35 cellular contexts compared by ENCODE assay signal in the genomic region with DNA sequence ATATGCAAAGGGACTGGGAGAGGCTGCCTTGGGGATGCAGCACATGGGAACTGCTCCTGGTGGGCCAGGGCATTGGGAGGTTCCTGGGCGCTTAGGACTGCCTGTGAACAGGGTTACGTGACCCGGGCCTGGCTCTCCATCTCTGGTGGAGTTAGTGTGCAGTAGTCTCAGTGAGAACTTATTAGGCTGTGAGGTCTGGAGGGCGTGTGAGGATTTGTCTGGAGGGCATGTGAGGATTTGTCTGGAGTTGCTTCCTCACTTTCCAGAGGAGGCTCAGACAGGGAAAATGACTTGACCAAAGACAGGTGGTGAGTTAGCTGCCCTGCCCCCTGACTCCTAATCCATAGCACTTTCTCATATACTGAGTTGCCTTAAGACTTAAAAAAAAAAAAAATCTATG. TPM values are rescaled to one million over a fixed set of nuclear protein-coding genes. Genes with fewer than 3 reads are reported as not detected.
"Had no signal": no experiment of that assay in that cellular context is flagged by ENCODE, and none has a peak within 500 bp of the region (broad histone marks: within the 10 kb centered on the region; RNA-seq: fewer than 3 reads in every experiment).

No MANE protein-coding gene starts in this region.

- ATAC-seq: activated CD4-positive, CD25-positive, alpha-beta regulatory T cell treated with anti-CD3 and anti-CD28 coated beads, Interleukin-2, amount 50 U/mL, for 24 hours; activated naive CD8-positive, alpha-beta T cell treated with anti-CD3 and anti-CD28 coated beads, Interleukin-2, amount 50 U/mL, for 24 hours; activated T-cell treated with anti-CD3 and anti-CD28 coated beads, Interleukin-2, amount 50 U/mL, for 4 hours; activated T-helper 17 cell treated with anti-CD3 and anti-CD28 coated beads, Interleukin-2, amount 50 U/mL, for 72 hours; left colon; naive thymus-derived CD4-positive, alpha-beta T cell; pancreas; stimulated activated effector memory CD8-positive, alpha-beta T cell treated with anti-CD3 and anti-CD28 coated beads, Interleukin-12 subunit alpha, Interleukin-12 subunit beta, amount 100 ng/mL, for 72 hours had no signal

- FAIRE-seq: kidney, pancreas, TTC549 had no signal

- H3K4me3 ChIP-seq: colonic mucosa, pancreas, right atrium auricular region, skin epidermis, thoracic aorta, uterus had no signal

- H3K9me3 ChIP-seq: colonic mucosa, pancreas, right atrium auricular region, thoracic aorta, uterus had no signal

- H3K27ac ChIP-seq: colonic mucosa, pancreas, right atrium auricular region, skin epidermis, thoracic aorta, uterus, VCaP had no signal

- DNase-seq: activated CD4-positive, alpha-beta memory T cell treated with anti-CD3 and anti-CD28 coated beads for 36 hours; activated CD4-positive, alpha-beta T cell treated with anti-CD3 and anti-CD28 coated beads for 48 hours; activated CD8-positive, alpha-beta memory T cell treated with anti-CD3 and anti-CD28 coated beads, Interleukin-2, amount 50 U/mL, for 4 hours; activated naive CD8-positive, alpha-beta T cell treated with anti-CD3 and anti-CD28 coated beads, Interleukin-2, amount 50 U/mL, for 24 hours; activated T-cell treated with anti-CD3 and anti-CD28 coated beads, Interleukin-2, amount 50 U/mL, for 4 hours; amygdala; colonic mucosa; effector memory CD4-positive, alpha-beta T cell; hippocampal formation; kidney; left colon; naive thymus-derived CD4-positive, alpha-beta T cell; stimulated activated CD4-positive, alpha-beta T cell treated with anti-CD3 and anti-CD28 coated beads, Interleukin-4, amount 100 ng/mL, for 24 hours; trophoblast cell; uterus had no signal

- H3K27me3 ChIP-seq: colonic mucosa, pancreas, right atrium auricular region, uterus had no signal

- H3K4me1 ChIP-seq: colonic mucosa, pancreas, right atrium auricular region, uterus had no signal

RNA-seq across cellular contexts. Expression of a gene that starts 1.6 kb away (rescaled TPM):
- total RNA-seq: activated CD4-positive, alpha-beta memory T cell treated with anti-CD3 and anti-CD28 coated beads for 36 hours; activated CD8-positive, alpha-beta memory T cell treated with anti-CD3 and anti-CD28 coated beads for 36 hours; activated T-cell treated with anti-CD3 and anti-CD28 coated beads, Interleukin-2, amount 50 U/mL, for 4 hours; colonic mucosa; dermis microvascular lymphatic vessel endothelial cell; fibroblast of lung; fibroblast of villous mesenchyme; kidney; left colon; liver; mesothelial cell of epicardium; naive thymus-derived CD4-positive, alpha-beta T cell; pancreas; pulmonary artery endothelial cell; right atrium auricular region; subcutaneous adipose tissue; T-helper 1 cell treated with Interleukin-12 subunit alpha and Interleukin-12 subunit beta and Interleukin-4 antibody, amounts not matched to agents 30 ng/mL and 1 ng/mL, for 36 hours; thoracic aorta; uterus had no signal
- polyA plus RNA-seq: esophagus; fibroblast of lung; liver; naive thymus-derived CD4-positive, alpha-beta T cell; neural cell had no signal
